7 cellular contexts compared by ENCODE assay signal in genomic region chr6:143027058-143027457, GRCh38. TPM values are rescaled to one million over a fixed set of nuclear protein-coding genes. Genes with fewer than 3 reads are reported as not detected.
DNase-seq lines count a peak whose midpoint lies in the region; ATAC-seq and FAIRE-seq lines count a peak whose summit lies in the region.

No MANE protein-coding gene starts in this region.

- H3K4me3 Mint-ChIP-seq in activated naive CD8-positive, alpha-beta T cell treated with anti-CD3 and anti-CD28 coated beads, Interleukin-2, amount 10 ng/mL, durations not matched to agents 7 days and 5 days, result no peak overlapping the region

- DNase-seq in GM19239 (ENCODE audit: insufficient read length, low spot score) (no peak), RPMI8226 (peak; percentile 25), iPS DF 4.7 (ENCODE audit: extremely low read depth, low spot score) (peak; percentile 28), NCI-H2081 (lab: John Stamatoyannopoulos, UW) (no peak), ecto neural progenitor cell (ENCODE audit: low spot score) (no peak)
- DNase-seq in activated naive CD8-positive, alpha-beta T cell treated with anti-CD3 and anti-CD28 coated beads, Interleukin-2, amount 10 ng/mL, durations not matched to agents 7 days and 5 days, result peak; percentile 44
- DNase-seq in stimulated activated CD4-positive, alpha-beta T cell treated with anti-CD3 and anti-CD28 coated beads, Interleukin-1b, Interleukin-23, amount 100 ng/mL, for 24 hours (ENCODE audit: low read depth in 4 of 4, low spot score in 1 of 4), result peak in 3 of 4 experiments; percentile 7 to 20 (median 14)

- H3K27ac Mint-ChIP-seq in activated naive CD8-positive, alpha-beta T cell treated with anti-CD3 and anti-CD28 coated beads, Interleukin-2, amount 10 ng/mL, durations not matched to agents 7 days and 5 days, result no peak overlapping the region

- H3K27me3 Mint-ChIP-seq in activated naive CD8-positive, alpha-beta T cell treated with anti-CD3 and anti-CD28 coated beads, Interleukin-2, amount 10 ng/mL, durations not matched to agents 7 days and 5 days, result no peaks in the 10 kb centered on the region

- no peaks in the 10 kb centered on the region for H3K4me1 Mint-ChIP-seq in activated naive CD8-positive, alpha-beta T cell treated with anti-CD3 and anti-CD28 coated beads, Interleukin-2, amount 10 ng/mL, durations not matched to agents 7 days and 5 days

- peaks cover 6% of the 10 kb centered on the region for H3K9me3 Mint-ChIP-seq in activated naive CD8-positive, alpha-beta T cell treated with anti-CD3 and anti-CD28 coated beads, Interleukin-2, amount 10 ng/mL, durations not matched to agents 7 days and 5 days

- no peak for ATAC-seq in activated naive CD8-positive, alpha-beta T cell treated with anti-CD3 and anti-CD28 coated beads, Interleukin-2, amount 10 ng/mL, durations not matched to agents 7 days and 5 days (ENCODE audit: low read depth)

- POLR2A ChIA-PET in activated naive CD8-positive, alpha-beta T cell treated with anti-CD3 and anti-CD28 coated beads, Interleukin-2, amount 10 ng/mL, durations not matched to agents 7 days and 5 days (lab: Charles Lee), result interaction anchor here (1.0 kb wide), 1 partner anchor 80 kb away, joined by 4 read pairs; no protein-coding TSS in a partner anchor

- no peaks in the 10 kb centered on the region for H3K36me3 Mint-ChIP-seq in activated naive CD8-positive, alpha-beta T cell treated with anti-CD3 and anti-CD28 coated beads, Interleukin-2, amount 10 ng/mL, durations not matched to agents 7 days and 5 days

- FAIRE-seq in GM19239 (lab: Jason Lieb, UNC), result peak; percentile 44

RNA-seq across cellular contexts. Expression of gene AIG1, which starts 33.6 kb away (rescaled TPM):
- 10 to 100 TPM; 14.2 to 14.6 TPM for total RNA-seq in activated naive CD8-positive, alpha-beta T cell treated with anti-CD3 and anti-CD28 coated beads, Interleukin-2, amount 10 ng/mL, durations not matched to agents 7 days and 5 days

Comparison
In these comparisons a context has a peak if more than half of its experiments do, and no peak if none do; other contexts are left out.
1. DNase-seq: peak in RPMI8226 (single experiment), activated naive CD8-positive, alpha-beta T cell treated with anti-CD3 and anti-CD28 coated beads, Interleukin-2, amount 10 ng/mL, durations not matched to agents 7 days and 5 days (single experiment), iPS DF 4.7 (single experiment) and stimulated activated CD4-positive, alpha-beta T cell treated with anti-CD3 and anti-CD28 coated beads, Interleukin-1b, Interleukin-23, amount 100 ng/mL, for 24 hours (3 of 4); none in GM19239 (single experiment), NCI-H2081 (0 of 2) and ecto neural progenitor cell (single experiment).